In genomic region chr10:8056891-8057331, GRCh38 we compare ENCODE assay signal across 8 cellular contexts. TPM values are rescaled to one million over a fixed set of nuclear protein-coding genes. Genes with fewer than 3 reads are reported as not detected.
A peak's percentile ranks its signal among the peaks of the same experiment; 100 is the strongest.
DNase-seq lines count a peak whose midpoint lies in the region; ATAC-seq lines count a peak whose summit lies in the region.

No MANE protein-coding gene starts in this region.

- DNase-seq in activated T-helper 1 cell treated with Interleukin-2 at 50 U/mL for 16 hours (ENCODE audit: low read depth) (peak; percentile 41), naive B cell (no peak), globus pallidus (ENCODE audit: low spot score) (no peak), HuH-7.5 (ENCODE audit: low spot score) (no peak), SK-N-DZ (ENCODE audit: low spot score) (no peak), NCI-H2196 (lab: John Stamatoyannopoulos, UW; ENCODE audit: unreplicated experiment) (no peak)

- H3K4me3 Mint-ChIP-seq in naive B cell: peak overlapping the region; percentile 69 to 89 (median 78)

- H3K9me3 Mint-ChIP-seq in naive B cell: peaks cover 0 to 9% (median 6%) of the 10 kb centered on the region in 7 donors

- peaks cover 48 to 68% (median 65%) of the 10 kb centered on the region in 3 donors for H3K4me1 Mint-ChIP-seq in naive B cell

- peak overlapping the region in 3 of 6 donors; percentile 18 to 85 (median 56) for H3K27ac Mint-ChIP-seq in naive B cell

- H3K36me3 Mint-ChIP-seq in naive B cell: peaks cover 6 to 9% of the 10 kb centered on the region in 2 donors

- peaks cover 66 to 92% (median 81%) of the 10 kb centered on the region in 3 donors for H3K27me3 Mint-ChIP-seq in naive B cell

- ATAC-seq in GM18907 (IDR thresholded peaks at IDR 0.05; ENCODE audit: unreplicated experiment) (peak; percentile 45), HG02973 (IDR thresholded peaks at IDR 0.05; ENCODE audit: unreplicated experiment) (peak; percentile 30), naive B cell (ENCODE audit: low read depth in 2 of 2) (no peak)

RNA-seq across cellular contexts. Expression of gene GATA3, which starts 2.4 kb away (rescaled TPM):
- under 1 TPM in 3 of 6 donors, not detected in 3; 0.12 to 0.26 (median 0.14) TPM for polyA plus RNA-seq in naive B cell (ENCODE audit: low read depth in 6 of 6)
- polyA plus RNA-seq in SK-N-DZ (2014; cell fraction: cytosol; rRNA removed): 61.7 and 63.5 TPM in 2 replicates
- 52.1 and 84.8 TPM in 2 replicates for polyA plus RNA-seq in SK-N-DZ (2014; cell fraction: nucleus; rRNA removed)

Comparison
In these comparisons a context has a peak if more than half of its experiments do, and no peak if none do; other contexts are left out.
1. ATAC-seq: peak in GM18907 (single experiment) and HG02973 (single experiment); none in naive B cell (0 of 2).